In genomic region chr18:50072146-50072545, GRCh38 we compare ENCODE assay signal across 19 cellular contexts.
DNase-seq lines count a peak whose midpoint lies in the region; ATAC-seq, FAIRE-seq and TF ChIP-seq lines count a peak whose summit lies in the region.
"Had no signal": no experiment of that assay in that cellular context is flagged by ENCODE, and none has a peak within 500 bp of the region (broad histone marks: within the 10 kb centered on the region; RNA-seq: fewer than 3 reads in every experiment).

No MANE protein-coding gene starts in this region.

- no peaks in the 10 kb centered on the region for H3K9me3 Mint-ChIP-seq in activated naive CD4-positive, alpha-beta T cell treated with anti-CD3 and anti-CD28 coated beads, Interleukin-2, amount 50 U/mL, for 72 hours

- ATAC-seq in left lobe of liver, result peak; percentile 97
- peak; percentile 74 to 96 (median 80) for ATAC-seq in right lobe of liver
- ATAC-seq in activated naive CD4-positive, alpha-beta T cell treated with anti-CD3 and anti-CD28 coated beads, Interleukin-2, amount 50 U/mL, for 72 hours, result no peak

- peak overlapping the region in 1 of 2 donors; percentile 56 for H3K27ac Mint-ChIP-seq in activated naive CD4-positive, alpha-beta T cell treated with anti-CD3 and anti-CD28 coated beads, Interleukin-2, amount 50 U/mL, for 72 hours
- H3K27ac Mint-ChIP-seq: CD4-positive, alpha-beta memory T cell had no signal

- H3K27ac ChIP-seq in right lobe of liver (no peak overlapping the region), small intestine (ENCODE audit: low read depth in 1 of 2, low read length in 1 of 2) (no peak overlapping the region)
- H3K27ac ChIP-seq: GM23248 had no signal

- DNase-seq in left lobe of liver (ENCODE audit: low spot score), result peak; percentile 64
- DNase-seq in right lobe of liver, result peak in 1 of 3 donors; percentile 67
- DNase-seq in small intestine, result peak; percentile 18
- DNase-seq in NCI-H2196 (lab: John Stamatoyannopoulos, UW; ENCODE audit: unreplicated experiment), result no peak
- DNase-seq in NCI-H2171 (lab: John Stamatoyannopoulos, UW), result no peak
- DNase-seq in activated naive CD4-positive, alpha-beta T cell treated with anti-CD3 and anti-CD28 coated beads, Interleukin-2, amount 50 U/mL, for 72 hours (ENCODE audit: low spot score in 2 of 2), result no peak
- DNase-seq: C1 segment of cervical spinal cord; Calu3; CD4-positive, alpha-beta memory T cell; COR-L47; DMS53; DMS79 treated with DMSO at 0.1 percent for 48 hours; GF-D8; GM23248; H7; HCEC 1CT had no signal

- no peak for TF ChIP-seq POLR2A in right lobe of liver (IDR thresholded peaks at IDR 0.05)

- H3K9me3 ChIP-seq in right lobe of liver, result no peaks in the 10 kb centered on the region
- H3K9me3 ChIP-seq in small intestine (ENCODE audit: control insufficient read depth, low read depth), result no peaks in the 10 kb centered on the region

- WGBS in right lobe of liver (ENCODE audit: insufficient coverage, low coverage, low lambda C conversion rate, missing lambda C conversion rate), result 57% methylated on average over 1 of the region's 2 CpGs
- WGBS in small intestine, 3 donors, result 66 to 81% (median 80%) methylated on average over 2 of the region's 2 CpGs

- H3K27me3 ChIP-seq in right lobe of liver, result no peaks in the 10 kb centered on the region
- H3K27me3 ChIP-seq in small intestine (ENCODE audit: control insufficient read depth in 2 of 2, insufficient read depth in 2 of 2, low read length in 2 of 2), result no peaks in the 10 kb centered on the region

- H3K4me1 ChIP-seq in right lobe of liver, result peaks cover 0 to 9% (median 3%) of the 10 kb centered on the region in 4 donors
- peaks cover 0 to 4% of the 10 kb centered on the region in 2 donors for H3K4me1 ChIP-seq in small intestine (ENCODE audit: control insufficient read depth in 2 of 2, insufficient read depth in 1 of 2, low read depth in 1 of 2, low read length in 1 of 2)

- no peaks in the 10 kb centered on the region for H3K36me3 Mint-ChIP-seq in activated naive CD4-positive, alpha-beta T cell treated with anti-CD3 and anti-CD28 coated beads, Interleukin-2, amount 50 U/mL, for 72 hours
- H3K36me3 Mint-ChIP-seq: CD4-positive, alpha-beta memory T cell had no signal

- H3K4me3 ChIP-seq in right lobe of liver (no peak overlapping the region), small intestine (ENCODE audit: low read depth in 1 of 2, low read length in 2 of 2) (no peak overlapping the region)
- H3K4me3 ChIP-seq: GM23248 had no signal

- H3K36me3 ChIP-seq in right lobe of liver, result no peaks in the 10 kb centered on the region
- H3K36me3 ChIP-seq in small intestine (ENCODE audit: control insufficient read depth in 2 of 2, insufficient read depth in 2 of 2, low read length in 2 of 2), result no peaks in the 10 kb centered on the region

- intact Hi-C loops in right lobe of liver (cut with DNase I), result no loop called here

- TF ChIP-seq CTCF in right lobe of liver (IDR thresholded peaks at IDR 0.05), result no peak

- no peak for FAIRE-seq in small intestine (lab: Jason Lieb, UNC)
- FAIRE-seq: GM12891, GM18507, H1 had no signal

Comparison
In these comparisons a context has a peak if more than half of its experiments do, and no peak if none do; other contexts are left out.
1. ATAC-seq: peak in left lobe of liver (single experiment) and right lobe of liver (4 of 4); none in activated naive CD4-positive, alpha-beta T cell treated with anti-CD3 and anti-CD28 coated beads, Interleukin-2, amount 50 U/mL, for 72 hours (0 of 2).
2. DNase-seq: peak in left lobe of liver (single experiment) and small intestine (single experiment); none in NCI-H2196 (single experiment), NCI-H2171 (single experiment) and activated naive CD4-positive, alpha-beta T cell treated with anti-CD3 and anti-CD28 coated beads, Interleukin-2, amount 50 U/mL, for 72 hours (0 of 2).